21 cellular contexts compared by ENCODE assay signal in the genomic region with DNA sequence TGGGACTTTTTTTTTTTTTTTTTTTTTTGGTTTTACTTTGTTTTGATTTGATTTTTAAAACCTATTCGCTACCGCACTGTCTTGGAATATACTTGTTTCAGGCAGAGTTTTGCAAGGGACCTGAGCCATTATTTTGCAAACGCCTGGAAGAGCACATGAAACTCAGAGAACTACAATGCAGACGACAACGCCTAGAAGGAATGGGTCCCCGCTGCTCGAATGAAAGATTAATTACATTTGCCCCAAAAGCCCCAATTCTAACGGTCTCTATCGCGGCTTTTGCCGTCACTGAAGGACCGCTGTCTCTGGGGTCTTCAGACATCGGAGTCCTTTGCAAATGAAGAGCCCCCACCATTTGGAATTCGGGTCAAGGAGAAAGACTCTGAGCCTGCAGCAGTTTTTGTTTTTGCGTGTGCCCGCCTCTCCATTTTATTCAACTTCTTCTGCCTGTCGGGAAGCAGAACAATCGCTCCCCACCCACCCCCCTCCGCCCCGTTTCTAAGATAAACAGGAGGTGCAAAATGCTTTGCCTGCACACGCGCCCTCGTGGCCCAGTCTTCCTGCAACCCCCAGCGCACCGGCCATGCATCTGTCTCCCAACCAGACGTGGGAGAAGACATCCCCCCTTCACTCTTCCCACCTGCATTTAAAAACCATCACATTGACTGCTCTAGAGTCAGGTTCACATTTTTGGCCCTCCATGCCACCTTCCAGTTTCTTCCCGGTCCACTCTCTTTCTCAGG. TPM values are rescaled to one million over a fixed set of nuclear protein-coding genes. Genes with fewer than 3 reads are reported as not detected.
DNase-seq lines count a peak whose midpoint lies in the region; ATAC-seq and TF ChIP-seq lines count a peak whose summit lies in the region.
"Had no signal": no experiment of that assay in that cellular context is flagged by ENCODE, and none has a peak within 500 bp of the region (broad histone marks: within the 10 kb centered on the region; RNA-seq: fewer than 3 reads in every experiment).

No MANE protein-coding gene starts in this region.

- H3K4me1 Mint-ChIP-seq in T-helper 17 cell (no peaks in the 10 kb centered on the region), glutamatergic neuron (ENCODE audit: low read depth, unreplicated experiment) (peaks cover 25% of the 10 kb centered on the region)

- peak overlapping the region; percentile 19 for H3K4me3 ChIP-seq in H7 (ENCODE audit: insufficient read depth, low read depth, low read length)
- H3K4me3 ChIP-seq: sigmoid colon, SJCRH30, thoracic aorta had no signal

- peak overlapping the region; percentile 54 for H3K27ac Mint-ChIP-seq in T-helper 17 cell
- no peak overlapping the region for H3K27ac Mint-ChIP-seq in glutamatergic neuron (ENCODE audit: unreplicated experiment)
- H3K27ac Mint-ChIP-seq: dendritic cell treated with granulocyte-macrophage colony-stimulating factor and Interleukin-4, amounts not matched to agents 40 ng/mL and 50 ng/mL, for 4 days; mesothelial cell of epicardium had no signal

- H3K36me3 Mint-ChIP-seq in T-helper 17 cell (ENCODE audit: low read depth) (peaks cover 2% of the 10 kb centered on the region), glutamatergic neuron (ENCODE audit: unreplicated experiment) (peaks cover 4% of the 10 kb centered on the region)
- H3K36me3 Mint-ChIP-seq: mesothelial cell of epicardium had no signal

- no peaks in the 10 kb centered on the region for H3K9me3 ChIP-seq in T-helper 17 cell (ENCODE audit: control insufficient read depth, low read length, poor library complexity, severe bottlenecking)
- H3K9me3 ChIP-seq: SJCRH30, thoracic aorta had no signal

- DNase-seq in H7 (peak; percentile 61), T-helper 17 cell (no peak), glutamatergic neuron (no peak), pons (ENCODE audit: low spot score) (peak; percentile 45), NCI-H774 (lab: John Stamatoyannopoulos, UW) (no peak), RPMI8226 (no peak)
- DNase-seq: activated gamma-delta T cell; GDM1; MV-4-11; NCI-H2081; NCI-H526; SJCRH30; stimulated activated CD4-positive, alpha-beta T cell treated with anti-CD3 and anti-CD28 coated beads, Interleukin-1b, Interleukin-23, amount 100 ng/mL, for 48 hours had no signal

- H3K27me3 Mint-ChIP-seq in T-helper 17 cell (peaks cover 75% of the 10 kb centered on the region), glutamatergic neuron (ENCODE audit: unreplicated experiment) (peaks cover 24% of the 10 kb centered on the region)

- ATAC-seq in T-helper 17 cell, result no peak
- ATAC-seq in HG02840 (IDR thresholded peaks at IDR 0.05; ENCODE audit: low FRiP score, unreplicated experiment), result no peak
- ATAC-seq: esophagus mucosa had no signal

- H3K4me3 Mint-ChIP-seq in T-helper 17 cell, result peak overlapping the region; percentile 49
- H3K4me3 Mint-ChIP-seq in glutamatergic neuron (ENCODE audit: unreplicated experiment), result peak overlapping the region; percentile 77
- H3K4me3 Mint-ChIP-seq: dendritic cell treated with granulocyte-macrophage colony-stimulating factor and Interleukin-4, amounts not matched to agents 40 ng/mL and 50 ng/mL, for 4 days; mesothelial cell of epicardium had no signal

- TF ChIP-seq CTCF in glutamatergic neuron (IDR thresholded peaks at IDR 0.05; ENCODE audit: partially characterized antibody, unreplicated experiment), result no peak

- H3K9me3 Mint-ChIP-seq in glutamatergic neuron (ENCODE audit: unreplicated experiment), result peaks cover 10% of the 10 kb centered on the region
- H3K9me3 Mint-ChIP-seq: dendritic cell treated with granulocyte-macrophage colony-stimulating factor and Interleukin-4, amounts not matched to agents 40 ng/mL and 50 ng/mL, for 4 days; mesothelial cell of epicardium had no signal

- H3K36me3 ChIP-seq in H7 (replicated peaks; ENCODE audit: control insufficient read depth, insufficient read depth, low read length), result no peaks in the 10 kb centered on the region
- H3K36me3 ChIP-seq: sigmoid colon, SJCRH30, thoracic aorta had no signal

- peaks cover 50% of the 10 kb centered on the region; the same call in 1 of the 2 replicates for H3K27me3 ChIP-seq in H7 (ENCODE audit: control insufficient read depth, insufficient read depth, low read length)
- H3K27me3 ChIP-seq: SJCRH30 had no signal

RNA-seq across cellular contexts. Expression of gene SOX2, which starts 13.5 kb away (rescaled TPM):
- total RNA-seq in H7 (2014; rRNA removed; shearing (Covaris generic)), result 233 and 264 TPM in 2 replicates
- total RNA-seq in T-helper 17 cell (not detected), glutamatergic neuron (ENCODE audit: unreplicated experiment) (23.5 TPM)
- total RNA-seq: kidney epithelial cell, mesothelial cell of epicardium, osteoblast had no signal

Comparison
In these comparisons a context has a peak if more than half of its experiments do, and no peak if none do; other contexts are left out.
1. DNase-seq: peak in H7 (single experiment) and pons (single experiment); none in T-helper 17 cell (0 of 3), glutamatergic neuron (single experiment), NCI-H774 (single experiment) and RPMI8226 (single experiment).
2. RNA of gene SOX2, which starts 13.5 kb away (total RNA-seq): 233 to 264 TPM in H7 and 23.5 TPM in glutamatergic neuron (single experiment); not detected in T-helper 17 cell; every median in the first group is over 10 times any median in the second.